Comparison of ENCODE assay signal across 16 cellular contexts in genomic region chr2:79294994-79295393, GRCh38.
DNase-seq lines count a peak whose midpoint lies in the region; ATAC-seq, FAIRE-seq and TF ChIP-seq lines count a peak whose summit lies in the region.
"Had no signal": no experiment of that assay in that cellular context is flagged by ENCODE, and none has a peak within 500 bp of the region (broad histone marks: within the 10 kb centered on the region; RNA-seq: fewer than 3 reads in every experiment).

No MANE protein-coding gene starts in this region.

- no peak overlapping the region for H3K18ac ChIP-seq in mesendoderm (ENCODE audit: low read length)

- no peak overlapping the region for H2AK5ac ChIP-seq in mesendoderm (ENCODE audit: low read length)

- no peaks in the 10 kb centered on the region for H3K27me3 Mint-ChIP-seq in endodermal cell (ENCODE audit: insufficient read depth)
- H3K27me3 Mint-ChIP-seq: B cell had no signal

- H3K36me3 ChIP-seq in HUES6 (ENCODE audit: control insufficient read depth, insufficient read depth, low read length), result no peaks in the 10 kb centered on the region
- H3K36me3 ChIP-seq in endodermal cell (ENCODE audit: control insufficient read depth, insufficient read depth, low read length), result no peaks in the 10 kb centered on the region
- H3K36me3 ChIP-seq in mesendoderm (ENCODE audit: control insufficient read depth, insufficient read depth, low read length), result no peaks in the 10 kb centered on the region
- H3K36me3 ChIP-seq: BLaER1 treated with 17β-estradiol and CSF1 and Interleukin-3, amounts not matched to agents 10 nM and 100 nM had no signal

- no peak overlapping the region for H3K4me3 Mint-ChIP-seq in endodermal cell
- H3K4me3 Mint-ChIP-seq: B cell; CD8-positive, alpha-beta T cell; H9 had no signal

- peaks cover 8% of the 10 kb centered on the region for H3K4me1 Mint-ChIP-seq in endodermal cell
- H3K4me1 Mint-ChIP-seq: B cell had no signal

- no peak overlapping the region for H2BK15ac ChIP-seq in mesendoderm (replicated peaks; ENCODE audit: low read depth)

- H3K4me3 ChIP-seq in HUES6 (ENCODE audit: low read depth, low read length) (no peak overlapping the region), endodermal cell (ENCODE audit: low read length) (peak overlapping the region; percentile 58), mesendoderm (ENCODE audit: low read length) (no peak overlapping the region)
- H3K4me3 ChIP-seq: BLaER1 treated with 17β-estradiol and CSF1 and Interleukin-3, amounts not matched to agents 10 nM and 100 nM had no signal

- WGBS in endodermal cell (ENCODE audit: insufficient coverage in 1 of 2, insufficient read length in 1 of 2), 2 experiments, result 63 to 80% methylated on average over 1 to 2 of the region's 2 CpGs
- no CpG with 5 or more reads among the region's 2 CpGs for WGBS in mesendoderm (ENCODE audit: extremely low coverage, insufficient coverage, low lambda C conversion rate)

- no peak overlapping the region for H4K8ac ChIP-seq in mesendoderm (ENCODE audit: low read depth, low read length)

- H3K4ac ChIP-seq in mesendoderm (ENCODE audit: low read depth, low read length), result no peak overlapping the region

- no peak overlapping the region for H3K23ac ChIP-seq in mesendoderm (ENCODE audit: low read length)

- ATAC-seq in HG02678 (IDR thresholded peaks at IDR 0.05; ENCODE audit: unreplicated experiment) (no peak), HG02981 (IDR thresholded peaks at IDR 0.05; ENCODE audit: unreplicated experiment) (no peak), HG02840 (IDR thresholded peaks at IDR 0.05; ENCODE audit: low FRiP score, unreplicated experiment) (no peak)
- ATAC-seq: CD8-positive, alpha-beta T cell had no signal

- no peak overlapping the region for H4K5ac ChIP-seq in mesendoderm (ENCODE audit: low read length)

- peak; percentile 20 for FAIRE-seq in urothelium cell line (lab: Jason Lieb, UNC)

- H3K56ac ChIP-seq in mesendoderm (ENCODE audit: low read length), result no peak overlapping the region

- H3K79me1 ChIP-seq in mesendoderm (ENCODE audit: low read length), result no peaks in the 10 kb centered on the region

- H2BK5ac ChIP-seq in mesendoderm (ENCODE audit: low read length), result peak overlapping the region; percentile 44

- H3K4me2 ChIP-seq in mesendoderm (ENCODE audit: low read length), result no peak overlapping the region
- H3K4me2 ChIP-seq: BLaER1 treated with 17β-estradiol and CSF1 and Interleukin-3, amounts not matched to agents 10 nM and 100 nM had no signal

- H3K27me3 ChIP-seq in HUES6 (ENCODE audit: control insufficient read depth, insufficient read depth, low read length) (no peaks in the 10 kb centered on the region), endodermal cell (ENCODE audit: control insufficient read depth, insufficient read depth, low read length, poor library complexity, severe bottlenecking) (no peaks in the 10 kb centered on the region), mesendoderm (ENCODE audit: insufficient read depth, low read length, poor library complexity) (no peaks in the 10 kb centered on the region)
- H3K27me3 ChIP-seq: BLaER1 treated with 17β-estradiol and CSF1 and Interleukin-3, amounts not matched to agents 10 nM and 100 nM had no signal

- H2BK120ac ChIP-seq in mesendoderm (ENCODE audit: low read depth, low read length), result no peak overlapping the region

- peaks cover 7% of the 10 kb centered on the region for H3K36me3 Mint-ChIP-seq in endodermal cell (ENCODE audit: low read depth)
- H3K36me3 Mint-ChIP-seq: CD8-positive, alpha-beta T cell had no signal

- TF ChIP-seq CTCF in endodermal cell (conservative IDR thresholded peaks at IDR 0.05), result no peak

- peak; percentile 63 for DNase-seq in endodermal cell
- peak; percentile 93 for DNase-seq in mesendoderm
- no peak for DNase-seq in urothelium cell line (ENCODE audit: low spot score)
- DNase-seq: 8988T; Calu3; CD8-positive, alpha-beta T cell; DMS79 treated with DMSO at 0.1 percent for 48 hours; GF-D8; GOT3; H9 had no signal

- H3K27ac ChIP-seq in HUES6 (ENCODE audit: low read depth, low read length) (no peak overlapping the region), endodermal cell (ENCODE audit: low read depth, low read length) (peak overlapping the region; percentile 10), mesendoderm (ENCODE audit: low read depth, low read length) (peak overlapping the region; percentile 37)
- H3K27ac ChIP-seq: BLaER1 treated with 17β-estradiol and CSF1 and Interleukin-3, amounts not matched to agents 10 nM and 100 nM had no signal

- H3K27ac Mint-ChIP-seq in endodermal cell, result peak overlapping the region; percentile 95
- H3K27ac Mint-ChIP-seq: B cell; CD8-positive, alpha-beta T cell; H9 had no signal

- H3K9ac ChIP-seq in HUES6 (ENCODE audit: low read length) (peak overlapping the region; percentile 46), endodermal cell (ENCODE audit: extremely low read depth, low read length, poor library complexity, severe bottlenecking) (peak overlapping the region; percentile 59), mesendoderm (ENCODE audit: low read length) (no peak overlapping the region)
- H3K9ac ChIP-seq: BLaER1 treated with 17β-estradiol and CSF1 and Interleukin-3, amounts not matched to agents 10 nM and 100 nM had no signal

- peaks cover 27% of the 10 kb centered on the region for H3K9me3 Mint-ChIP-seq in endodermal cell
- H3K9me3 Mint-ChIP-seq: H9 had no signal

- H3K4me1 ChIP-seq in HUES6 (ENCODE audit: control insufficient read depth, insufficient read depth, low read length) (no peaks in the 10 kb centered on the region), endodermal cell (ENCODE audit: control insufficient read depth, insufficient read depth, low read length) (peaks cover 2% of the 10 kb centered on the region), mesendoderm (ENCODE audit: control insufficient read depth, low read depth, low read length) (no peaks in the 10 kb centered on the region)
- H3K4me1 ChIP-seq: BLaER1 treated with 17β-estradiol and CSF1 and Interleukin-3, amounts not matched to agents 10 nM and 100 nM had no signal

- H3K79me2 ChIP-seq in mesendoderm (ENCODE audit: control insufficient read depth, insufficient read depth, low read length), result no peaks in the 10 kb centered on the region

- no peaks in the 10 kb centered on the region for H3K9me3 ChIP-seq in HUES6 (ENCODE audit: control insufficient read depth, insufficient read depth, low read depth, low read length)
- H3K9me3 ChIP-seq in endodermal cell (ENCODE audit: control insufficient read depth, low read length), result peaks cover 34% of the 10 kb centered on the region
- H3K9me3 ChIP-seq: BLaER1 treated with 17β-estradiol and CSF1 and Interleukin-3, amounts not matched to agents 10 nM and 100 nM had no signal
